Comparison of ENCODE assay signal across 2 cellular contexts in genomic region chr3:38519651-38520050, GRCh38.
TF ChIP-seq lines count a peak whose summit lies in the region.

No MANE protein-coding gene starts in this region.

TF ChIP-seq in SK-N-SH, 30 proteins besides CTCF, POLR2A, EP300 and RAD21:
- TF ChIP-seq USF1 (IDR thresholded peaks at IDR 0.05; ENCODE audit: borderline replicate concordance, low read depth) (no peak), MAX (IDR thresholded peaks at IDR 0.05; ENCODE audit: low read depth) (no peak), YY1 (IDR thresholded peaks at IDR 0.05; ENCODE audit: low read depth) (no peak), NFIC (IDR thresholded peaks at IDR 0.05; ENCODE audit: borderline replicate concordance) (no peak)
TF ChIP-seq in SK-N-SH: peak in this region for 0.

TF ChIP-seq in HEK293T, 16 proteins besides CTCF, POLR2A, EP300 and RAD21 (continued from another document):
- TF ChIP-seq NFRKB (IDR thresholded peaks at IDR 0.05): no peak
- no peak for TF ChIP-seq PKNOX1 (IDR thresholded peaks at IDR 0.05)
